In genomic region chr1:218344814-218345672, GRCh38 we compare ENCODE assay signal across 8 cellular contexts. TPM values are rescaled to one million over a fixed set of nuclear protein-coding genes. Genes with fewer than 3 reads are reported as not detected.
A peak's percentile ranks its signal among the peaks of the same experiment; 100 is the strongest.
DNase-seq lines count a peak whose midpoint lies in the region; ATAC-seq and TF ChIP-seq lines count a peak whose summit lies in the region.

Gene TGFB2, plus strand, starts transcription at chr1:218345336. Its CDS starts 1,366 bp downstream, at chr1:218346702.

- H3K27me3 Mint-ChIP-seq in activated B cell treated with CpG ODN at 0.5 μM for 24 hours = no peaks in the 10 kb centered on the region

- TF ChIP-seq CTCF in activated B cell treated with CpG ODN at 0.5 μM for 24 hours (IDR thresholded peaks at IDR 0.05) = no peak

- ATAC-seq in activated B cell treated with CpG ODN at 0.5 μM for 24 hours (ENCODE audit: low read depth) = peak; percentile 29

- DNase-seq in SIG-M5 treated with dmso at 0.1 percent for 504 hours (lab: John Stamatoyannopoulos, UW; ENCODE audit: unreplicated experiment) (peak; percentile 53), SIG-M5 (lab: John Stamatoyannopoulos, UW) (no peak), H7 (peak; percentile 60), LoVo (ENCODE audit: low spot score) (peak; percentile 49), activated B cell treated with CpG ODN at 0.5 μM for 24 hours (no peak), fibroblast of peridontal ligament (ENCODE audit: extremely low read depth) (peak; percentile 96), myocyte (ENCODE audit: low read depth) (peak; percentile 86), T-helper 9 cell (no peak)

- H3K36me3 ChIP-seq in H7 (replicated peaks; ENCODE audit: control insufficient read depth, insufficient read depth, low read length) = no peaks in the 10 kb centered on the region

- peaks cover 2% of the 10 kb centered on the region for H3K36me3 Mint-ChIP-seq in activated B cell treated with CpG ODN at 0.5 μM for 24 hours (ENCODE audit: low read depth)

- CTCF ChIA-PET in activated B cell treated with CpG ODN at 0.5 μM for 24 hours (lab: Charles Lee) = interaction anchor here (0.8 kb wide), 1 partner anchor 526 kb away, joined by 3 read pairs; no protein-coding TSS in a partner anchor

- no peak within 1 kb of the TSS for H3K27ac Mint-ChIP-seq in activated B cell treated with CpG ODN at 0.5 μM for 24 hours

- H3K4me3 ChIP-seq in H7 (ENCODE audit: insufficient read depth, low read depth, low read length) = peak within 1 kb of the TSS; percentile 84

- H3K4me1 Mint-ChIP-seq in activated B cell treated with CpG ODN at 0.5 μM for 24 hours = peaks cover 39% of the 10 kb centered on the region

- H3K9me3 Mint-ChIP-seq in activated B cell treated with CpG ODN at 0.5 μM for 24 hours = no peaks in the 10 kb centered on the region

- POLR2A ChIA-PET in activated B cell treated with CpG ODN at 0.5 μM for 24 hours (lab: Charles Lee) = interaction anchor here (0.7 to 1.4 kb wide), 6 partner anchors 9 to 844 kb away, joined by 3 to 6 read pairs (median 4); partner anchors contain the start of gene RRP15

- intact Hi-C loops in activated B cell treated with CpG ODN at 0.5 μM for 24 hours (cut with micrococcal nuclease) = loop anchor here (1.0 to 5.0 kb wide), 5 partner anchors 30 to 1467 kb away; partner anchors contain the start of genes GPATCH2, RRP15 and SPATA17

- peaks cover 26% of the 10 kb centered on the region for H3K27me3 ChIP-seq in H7 (ENCODE audit: control insufficient read depth, insufficient read depth, low read length)

- no peak within 1 kb of the TSS for H3K4me3 Mint-ChIP-seq in activated B cell treated with CpG ODN at 0.5 μM for 24 hours

RNA-seq across cellular contexts. Expression of gene TGFB2, which starts in this region (rescaled TPM):
- total RNA-seq in H7 (2014; rRNA removed; shearing (Covaris generic)) = 0.67 and 2.1 TPM in 2 replicates
- total RNA-seq in activated B cell treated with CpG ODN at 0.5 μM for 24 hours = 0.37 and 1.6 TPM in 2 replicates
- 18.4 and 20.8 TPM in 2 replicates for total RNA-seq in myocyte
- 51.5 TPM for polyA plus RNA-seq in myocyte (2012)

Comparison
In these comparisons a context has a peak if more than half of its experiments do, and no peak if none do; other contexts are left out.
1. DNase-seq: peak in SIG-M5 treated with dmso at 0.1 percent for 504 hours (single experiment), H7 (single experiment), LoVo (single experiment), fibroblast of peridontal ligament (single experiment) and myocyte (single experiment); none in SIG-M5 (single experiment), activated B cell treated with CpG ODN at 0.5 μM for 24 hours (single experiment) and T-helper 9 cell (single experiment).